ENCODE assay signal across 35 cellular contexts in genomic region chr11:118111019-118111743, GRCh38. TPM values are rescaled to one million over a fixed set of nuclear protein-coding genes. Genes with fewer than 3 reads are reported as not detected.
A peak's percentile ranks its signal among the peaks of the same experiment; 100 is the strongest.
DNase-seq lines count a peak whose midpoint lies in the region; ATAC-seq, FAIRE-seq and TF ChIP-seq lines count a peak whose summit lies in the region.
"Had no signal": no experiment of that assay in that cellular context is flagged by ENCODE, and none has a peak within 500 bp of the region (broad histone marks: within the 10 kb centered on the region; RNA-seq: fewer than 3 reads in every experiment).

No MANE protein-coding gene starts in this region.

- H3K4me1 ChIP-seq in mucosa of descending colon (ENCODE audit: low read depth) (no peaks in the 10 kb centered on the region), transverse colon (peaks cover 0 to 6% (median 2%) of the 10 kb centered on the region in 4 donors)
- H3K4me1 ChIP-seq: HAP-1, pancreas, tibial artery had no signal

- no peak for FAIRE-seq in bronchial epithelial cell (lab: Jason Lieb, UNC)
- FAIRE-seq: pancreas, RCC 7860 had no signal

- TF ChIP-seq CTCF in bronchial epithelial cell (IDR thresholded peaks at IDR 0.05; ENCODE audit: insufficient read depth, low read length, severe bottlenecking) (no peak), mucosa of descending colon (IDR thresholded peaks at IDR 0.05) (no peak), transverse colon (IDR thresholded peaks at IDR 0.05) (no peak)

- in situ Hi-C loops in transverse colon (cut with MboI; ENCODE audit: low pct_ligation_motif_present in 1 of 4, low pct_unique_long_range_greater_than_20kb in 1 of 4, low sequenced_read_pairs in 3 of 4), result no loop called here

- no peaks in the 10 kb centered on the region for H3K27me3 ChIP-seq in bronchial epithelial cell (ENCODE audit: control insufficient read depth, insufficient read depth, low read length)
- H3K27me3 ChIP-seq in transverse colon, result no peaks in the 10 kb centered on the region
- H3K27me3 ChIP-seq: pancreas had no signal

- H3K4me3 ChIP-seq in bronchial epithelial cell (ENCODE audit: low read depth, low read length), result no peak overlapping the region
- H3K4me3 ChIP-seq in mucosa of descending colon, result no peak overlapping the region
- no peak overlapping the region for H3K4me3 ChIP-seq in transverse colon
- H3K4me3 ChIP-seq: HAP-1, pancreas, smooth muscle cell, tibial artery had no signal

- peak; percentile 12 for DNase-seq in DMS 273 (lab: John Stamatoyannopoulos, UW; ENCODE audit: unreplicated experiment)
- DNase-seq in DMS 273 treated with DMSO at 0.1 percent for 48 hours (lab: John Stamatoyannopoulos, UW), result no peak
- peak; percentile 74 for DNase-seq in bronchial epithelial cell (ENCODE audit: low read depth)
- peak in 2 of 3 donors; percentile 52 to 61 for DNase-seq in mucosa of descending colon
- DNase-seq in transverse colon, result peak; percentile 59
- no peak for DNase-seq in mucosa of gallbladder (ENCODE audit: low spot score)
- DNase-seq in middle frontal gyrus (ENCODE audit: extremely low spot score, low spot score), result no peak
- no peak for DNase-seq in stimulated activated CD4-positive, alpha-beta T cell treated with anti-CD3 and anti-CD28 coated beads, Interleukin-4, amount 100 ng/mL, for 1 hour
- DNase-seq: activated CD4-positive, alpha-beta T cell treated with anti-CD3 and anti-CD28 coated beads for 48 hours; activated naive CD8-positive, alpha-beta T cell treated with anti-CD3 and anti-CD28 coated beads for 36 hours; anterior cingulate cortex; C1 segment of cervical spinal cord; cortex of kidney; DMS79 treated with DMSO at 0.1 percent for 48 hours; effector memory CD8-positive, alpha-beta T cell; erythroblast; GDM1; islet precursor cell; Karpas-422; MV-4-11; NCI-H1436; NCI-H345; NCI-H774; pancreas; retina; SIG-M5 had no signal

- H3K9me3 ChIP-seq in mucosa of descending colon, result no peaks in the 10 kb centered on the region
- H3K9me3 ChIP-seq in transverse colon, result no peaks in the 10 kb centered on the region
- H3K9me3 ChIP-seq: HAP-1, pancreas, tibial artery had no signal

- TF ChIP-seq POLR2A in transverse colon (IDR thresholded peaks at IDR 0.05), result no peak

- intact Hi-C loops in mucosa of descending colon (cut with DNase I, micrococcal nuclease) (no loop called here), transverse colon (cut with DNase I; ENCODE audit: low total_unique reads) (no loop called here)

- 52% methylated on average over 8 of the region's 8 CpGs; no CpG with 5 or more reads in 1 of the 2 donors for WGBS in transverse colon (ENCODE audit: low coverage in 1 of 2), 2 donors

- peak overlapping the region in 3 of 4 donors; percentile 14 to 39 (median 34) for H3K27ac ChIP-seq in transverse colon
- H3K27ac ChIP-seq: 22Rv1, pancreas, tibial artery, VCaP had no signal

- peak; percentile 89 for ATAC-seq in mucosa of descending colon
- ATAC-seq: effector memory CD8-positive, alpha-beta T cell had no signal

- H3K36me3 ChIP-seq in bronchial epithelial cell (ENCODE audit: control insufficient read depth, insufficient read depth, low read length), result peaks cover 3% of the 10 kb centered on the region
- H3K36me3 ChIP-seq in mucosa of descending colon (ENCODE audit: low read depth), result no peaks in the 10 kb centered on the region
- no peaks in the 10 kb centered on the region for H3K36me3 ChIP-seq in transverse colon
- H3K36me3 ChIP-seq: HAP-1, pancreas, tibial artery had no signal

- no peak for TF ChIP-seq EP300 in transverse colon (IDR thresholded peaks at IDR 0.05; ENCODE audit: low read depth)

RNA-seq across cellular contexts. Expression of gene SMIM35, which starts 24.4 kb away (rescaled TPM):
- total RNA-seq in bronchial epithelial cell, result not detected in 2 replicates
- total RNA-seq in mucosa of descending colon, result not detected
- total RNA-seq in transverse colon, result not detected
- total RNA-seq in mucosa of gallbladder, result not detected
- total RNA-seq: activated naive CD8-positive, alpha-beta T cell treated with anti-CD3 and anti-CD28 coated beads for 36 hours; fibroblast of villous mesenchyme; liver; pancreas; smooth muscle cell had no signal

RNA-seq across cellular contexts. Expression of gene TMPRSS4, which starts 34.3 kb away (rescaled TPM):
- total RNA-seq in bronchial epithelial cell (42.4 and 202 TPM in 2 replicates), mucosa of descending colon (100 to 1,000 TPM; 159 to 648 (median 243) TPM), transverse colon (100 to 1,000 TPM; 224 to 423 (median 248) TPM), mucosa of gallbladder (180 TPM)
- total RNA-seq: activated naive CD8-positive, alpha-beta T cell treated with anti-CD3 and anti-CD28 coated beads for 36 hours; fibroblast of villous mesenchyme; mononuclear cell had no signal

RNA-seq across cellular contexts. Expression of gene SCN4B, which starts 41.4 kb away (rescaled TPM):
- total RNA-seq in bronchial epithelial cell (0.53 and 1.2 TPM in 2 replicates), mucosa of descending colon (1 to 10 TPM; 1.0 to 2.6 (median 1.2) TPM), transverse colon (1 to 10 TPM in 1 of 4 donors, under 1 TPM in 2, not detected in 1; 0.41 to 1.1 (median 0.75) TPM), mucosa of gallbladder (3.5 TPM)
- total RNA-seq: fibroblast of villous mesenchyme, smooth muscle cell had no signal

Comparison
In these comparisons a context has a peak if more than half of its experiments do, and no peak if none do; other contexts are left out.
1. DNase-seq: peak in DMS 273 (single experiment), bronchial epithelial cell (single experiment), mucosa of descending colon (2 of 3) and transverse colon (single experiment); none in DMS 273 treated with DMSO at 0.1 percent for 48 hours (single experiment), mucosa of gallbladder (single experiment), middle frontal gyrus (single experiment) and stimulated activated CD4-positive, alpha-beta T cell treated with anti-CD3 and anti-CD28 coated beads, Interleukin-4, amount 100 ng/mL, for 1 hour (single experiment).